In genomic region chr3:120506828-120507774, GRCh38 we compare ENCODE assay signal across 8 cellular contexts. TPM values are rescaled to one million over a fixed set of nuclear protein-coding genes. Genes with fewer than 3 reads are reported as not detected.
DNase-seq lines count a peak whose midpoint lies in the region; ATAC-seq and TF ChIP-seq lines count a peak whose summit lies in the region.

No MANE protein-coding gene starts in this region.

- H3K27ac ChIP-seq in cardiac muscle cell (no peak overlapping the region), gastrocnemius medialis (no peak overlapping the region)
- H3K27ac ChIP-seq in CD8-positive, alpha-beta memory T cell (ENCODE audit: low read depth, low read length), result no peak overlapping the region

- H3K27me3 ChIP-seq in cardiac muscle cell (no peaks in the 10 kb centered on the region), gastrocnemius medialis (no peaks in the 10 kb centered on the region)
- no peaks in the 10 kb centered on the region for H3K27me3 ChIP-seq in CD8-positive, alpha-beta memory T cell (ENCODE audit: insufficient read depth, low read length, poor library complexity, severe bottlenecking)

- no peak for TF ChIP-seq POLR2A in gastrocnemius medialis (IDR thresholded peaks at IDR 0.05)

- H3K4me3 ChIP-seq in cardiac muscle cell (no peak overlapping the region), gastrocnemius medialis (no peak overlapping the region)
- H3K4me3 ChIP-seq in CD8-positive, alpha-beta memory T cell (ENCODE audit: low read length), result no peak overlapping the region

- H3K9me3 ChIP-seq in cardiac muscle cell (ENCODE audit: low read depth) (no peaks in the 10 kb centered on the region), gastrocnemius medialis (no peaks in the 10 kb centered on the region)
- H3K9me3 ChIP-seq in CD8-positive, alpha-beta memory T cell (ENCODE audit: low read length), result no peaks in the 10 kb centered on the region

- intact Hi-C loops in gastrocnemius medialis (cut with DNase I; ENCODE audit: low total_unique reads), result loop anchor here (2.0 kb wide), 1 partner anchor 88 kb away; no protein-coding TSS in a partner anchor

- peak; percentile 76 for TF ChIP-seq CTCF in cardiac muscle cell (IDR thresholded peaks at IDR 0.05; ENCODE audit: low read depth, low read length)
- TF ChIP-seq CTCF in gastrocnemius medialis (IDR thresholded peaks at IDR 0.05 in 4 of 5, conservative IDR thresholded peaks at IDR 0.05 in 1 of 5), result peak in 4 of 5 experiments; percentile 37 to 58 (median 48)

- H3K4me1 ChIP-seq in cardiac muscle cell (ENCODE audit: low read depth) (no peaks in the 10 kb centered on the region), gastrocnemius medialis (peaks cover 0 to 3% of the 10 kb centered on the region in 2 donors)
- H3K4me1 ChIP-seq in CD8-positive, alpha-beta memory T cell (ENCODE audit: insufficient read depth, low read length), result no peaks in the 10 kb centered on the region

- H3K27me3 Mint-ChIP-seq in CD8-positive, alpha-beta memory T cell, result peaks cover 16 to 31% of the 10 kb centered on the region in 2 donors

- CTCF ChIA-PET in CD8-positive, alpha-beta memory T cell (lab: Charles Lee), result no interaction called here

- POLR2A ChIA-PET in CD8-positive, alpha-beta memory T cell (lab: Charles Lee), result no interaction called here

- no peaks in the 10 kb centered on the region for H3K36me3 Mint-ChIP-seq in CD8-positive, alpha-beta memory T cell

- H3K4me1 Mint-ChIP-seq in CD8-positive, alpha-beta memory T cell, result no peaks in the 10 kb centered on the region

- H3K36me3 ChIP-seq in cardiac muscle cell, result no peaks in the 10 kb centered on the region
- H3K36me3 ChIP-seq in gastrocnemius medialis, result no peaks in the 10 kb centered on the region
- no peaks in the 10 kb centered on the region for H3K36me3 ChIP-seq in CD8-positive, alpha-beta memory T cell (ENCODE audit: insufficient read depth, low read length)

- H3K9me3 Mint-ChIP-seq in CD8-positive, alpha-beta memory T cell, result peaks cover 0 to 3% (median 2%) of the 10 kb centered on the region in 5 donors

- no peak overlapping the region for H3K27ac Mint-ChIP-seq in CD8-positive, alpha-beta memory T cell

- H3K4me3 Mint-ChIP-seq in CD8-positive, alpha-beta memory T cell, result no peak overlapping the region

- DNase-seq in NCI-H2227 (lab: John Stamatoyannopoulos, UW; ENCODE audit: unreplicated experiment) (peak; percentile 37), NCI-H2227 treated with DMSO at 0.1 percent for 48 hours (lab: John Stamatoyannopoulos, UW) (no peak), Kasumi-1 (lab: John Stamatoyannopoulos, UW) (peak; percentile 43 to 61), T1000 (lab: John Stamatoyannopoulos, UW) (peak; percentile 21), cardiac muscle cell (ENCODE audit: low read depth in 1 of 2, low spot score in 1 of 2) (peak; percentile 53 to 70), gastrocnemius medialis (peak in 1 of 2 donors; percentile 15)
- DNase-seq in CD8-positive, alpha-beta memory T cell, result no peak

- in situ Hi-C loops in gastrocnemius medialis (cut with MboI; ENCODE audit: low sequenced_read_pairs in 4 of 4), result loop anchor here in 1 of 4 donors (10.0 kb wide), 1 partner anchor 262 kb away; no protein-coding TSS in a partner anchor

- ATAC-seq in gastrocnemius medialis (peak in 1 of 2 donors; percentile 52), GM18909 (IDR thresholded peaks at IDR 0.05; ENCODE audit: poor library complexity, unreplicated experiment) (no peak)

RNA-seq across cellular contexts. Expression of gene FSTL1, which starts 56.3 kb away (rescaled TPM):
- 241 and 353 TPM in 2 replicates for total RNA-seq in cardiac muscle cell
- 142 and 253 TPM in 2 replicates for polyA plus RNA-seq in cardiac muscle cell
- 10 to 100 TPM; 33.4 to 77.5 (median 44.0) TPM for total RNA-seq in gastrocnemius medialis
- under 1 TPM; 0.09 to 0.53 TPM for total RNA-seq in CD8-positive, alpha-beta memory T cell
- not detected for polyA plus RNA-seq in CD8-positive, alpha-beta memory T cell

Comparison
In these comparisons a context has a peak if more than half of its experiments do, and no peak if none do; other contexts are left out.
1. DNase-seq: peak in NCI-H2227 (single experiment), Kasumi-1 (2 of 2), T1000 (single experiment) and cardiac muscle cell (2 of 2); none in NCI-H2227 treated with DMSO at 0.1 percent for 48 hours (single experiment) and CD8-positive, alpha-beta memory T cell (0 of 5).
2. RNA of gene FSTL1, which starts 56.3 kb away (total RNA-seq): 241 to 353 TPM in cardiac muscle cell and 33.4 to 77.5 TPM in gastrocnemius medialis; 0.09 to 0.53 TPM in CD8-positive, alpha-beta memory T cell; every median in the first group is over 10 times any median in the second.